In the genomic region with DNA sequence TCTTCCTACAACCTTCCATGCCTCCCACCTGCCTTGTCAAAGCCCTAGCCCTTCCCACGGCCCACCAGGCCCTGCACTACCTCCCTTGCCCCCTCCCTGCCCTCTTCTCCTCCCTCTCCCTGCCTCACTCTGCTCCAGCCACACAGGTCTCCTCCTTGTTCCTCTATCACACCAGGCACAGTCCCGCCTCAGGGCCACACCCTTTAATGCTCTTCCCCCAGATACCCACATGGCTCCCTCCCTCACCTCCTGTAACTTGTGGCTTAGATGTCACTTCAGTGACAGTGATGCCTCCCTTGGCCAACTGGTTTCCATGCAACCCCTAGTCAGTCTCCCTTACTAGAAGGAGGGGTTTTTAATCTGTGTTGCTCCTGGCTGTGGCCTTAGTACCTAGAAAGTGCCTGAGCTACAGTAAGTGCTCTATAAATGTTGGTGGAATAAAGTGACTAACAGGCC, we compare ENCODE assay signal across 10 cellular contexts. TPM values are rescaled to one million over a fixed set of nuclear protein-coding genes. Genes with fewer than 3 reads are reported as not detected.
DNase-seq lines count a peak whose midpoint lies in the region; ATAC-seq and TF ChIP-seq lines count a peak whose summit lies in the region.
"Had no signal": no experiment of that assay in that cellular context is flagged by ENCODE, and none has a peak within 500 bp of the region (broad histone marks: within the 10 kb centered on the region; RNA-seq: fewer than 3 reads in every experiment).

No MANE protein-coding gene starts in this region.

- peaks cover 9% of the 10 kb centered on the region for H3K36me3 Mint-ChIP-seq in osteocyte (ENCODE audit: unreplicated experiment)

- POLR2A ChIA-PET in OCI-LY7 (lab: Charles Lee) = no interaction called here

- H3K27ac ChIP-seq in GM23248 = 0 out of 2 replicates have a peak overlapping the region, but pooled peaks have one; percentile 57
- peak overlapping the region; percentile 76 for H3K27ac ChIP-seq in OCI-LY7 (ENCODE audit: low read depth, low read length, poor library complexity, severe bottlenecking)
- peak overlapping the region; percentile 65 for H3K27ac ChIP-seq in colonic mucosa
- H3K27ac ChIP-seq in thyroid gland = no peak overlapping the region

- CTCF ChIA-PET in OCI-LY7 (lab: Charles Lee; ENCODE audit: unreplicated experiment) = no interaction called here

- H3K4me1 Mint-ChIP-seq in osteocyte (ENCODE audit: unreplicated experiment) = peaks cover 21% of the 10 kb centered on the region

- in situ Hi-C loops in GM23248 (cut with MboI) = no loop called here

- peaks cover 22% of the 10 kb centered on the region for H3K79me2 ChIP-seq in GM23248 (ENCODE audit: insufficient read depth)
- peaks cover 14% of the 10 kb centered on the region; the same call in 1 of the 2 replicates for H3K79me2 ChIP-seq in OCI-LY7 (ENCODE audit: insufficient read depth, low read depth, low read length)

- H3K4me3 ChIP-seq in GM23248 (peak overlapping the region; percentile 93), OCI-LY7 (ENCODE audit: low read depth, low read length, poor library complexity, severe bottlenecking) (peak overlapping the region; percentile 88), colonic mucosa (no peak overlapping the region), thyroid gland (replicated peaks in 1 of 3) (no peak overlapping the region)

- no peaks in the 10 kb centered on the region for H3K9me3 ChIP-seq in GM23248 (ENCODE audit: low read depth)
- no peaks in the 10 kb centered on the region for H3K9me3 ChIP-seq in OCI-LY7 (ENCODE audit: low read length)
- H3K9me3 ChIP-seq in colonic mucosa = no peaks in the 10 kb centered on the region
- no peaks in the 10 kb centered on the region for H3K9me3 ChIP-seq in thyroid gland
- H3K9me3 ChIP-seq: esophagus muscularis mucosa had no signal

- H2AFZ ChIP-seq in GM23248 (no peak overlapping the region), OCI-LY7 (ENCODE audit: low read length) (no peak overlapping the region)

- H3K9ac ChIP-seq in GM23248 (peak overlapping the region; percentile 87), colonic mucosa (ENCODE audit: low read depth in 2 of 2, low read length in 2 of 2) (peak overlapping the region in 1 of 2 donors; percentile 58)

- intact Hi-C loops in OCI-LY7 (cut with micrococcal nuclease; ENCODE audit: unreplicated experiment) (loop anchor here (5.0 kb wide), 1 partner anchor 119 kb away; no protein-coding TSS in a partner anchor), colonic mucosa (cut with DNase I) (no loop called here), thyroid gland (cut with DNase I) (loop anchor here (5.0 to 10.0 kb wide), 2 partner anchors 59 to 196 kb away; partner anchors contain the start of genes EEF2 and MAP2K2)

- peaks cover 7% of the 10 kb centered on the region; the same call in 1 of the 2 replicates for H3K4me1 ChIP-seq in GM23248 (ENCODE audit: insufficient read depth)
- peaks cover 25% of the 10 kb centered on the region for H3K4me1 ChIP-seq in OCI-LY7 (ENCODE audit: insufficient read depth, low read length, poor library complexity, severe bottlenecking)
- H3K4me1 ChIP-seq in colonic mucosa = peaks cover 25% of the 10 kb centered on the region
- H3K4me1 ChIP-seq in thyroid gland = peaks cover 15 to 16% of the 10 kb centered on the region in 2 donors

- H3K27me3 ChIP-seq in GM23248 (replicated peaks; ENCODE audit: insufficient read depth) = no peaks in the 10 kb centered on the region
- no peaks in the 10 kb centered on the region for H3K27me3 ChIP-seq in colonic mucosa
- H3K27me3 ChIP-seq in thyroid gland = no peaks in the 10 kb centered on the region

- no peaks in the 10 kb centered on the region for H3K36me3 ChIP-seq in GM23248 (ENCODE audit: low read depth)
- peaks cover 17% of the 10 kb centered on the region; the same call in 1 of the 2 replicates for H3K36me3 ChIP-seq in OCI-LY7 (ENCODE audit: insufficient read depth, low read length)
- H3K36me3 ChIP-seq in colonic mucosa = no peaks in the 10 kb centered on the region
- peaks cover 0 to 3% of the 10 kb centered on the region in 2 donors for H3K36me3 ChIP-seq in thyroid gland

- no peak overlapping the region for H3K27ac Mint-ChIP-seq in osteocyte (ENCODE audit: unreplicated experiment)

- peak; percentile 26 for DNase-seq in GM23248
- DNase-seq in OCI-LY7 (ENCODE audit: low spot score) = peak; percentile 30
- DNase-seq in colonic mucosa = peak; percentile 59
- no peak for DNase-seq in osteocyte (ENCODE audit: extremely low spot score, unreplicated experiment)
- no peak for DNase-seq in NCI-H345 (lab: John Stamatoyannopoulos, UW)
- no peak for DNase-seq in thyroid gland

- ATAC-seq in GM21619 (IDR thresholded peaks at IDR 0.05; ENCODE audit: unreplicated experiment) (no peak), HG02610 (IDR thresholded peaks at IDR 0.05; ENCODE audit: unreplicated experiment) (no peak)

- no TSS peak for BruUV-seq in OCI-LY7 (replicated peaks; lab: Mats Ljungman, UMichigan)

- 67 to 69% methylated on average over 2 of the region's 2 CpGs for WGBS in GM23248 (ENCODE audit: low coverage in 1 of 2, low lambda C conversion rate in 2 of 2, missing lambda C conversion rate in 2 of 2), 2 experiments
- WGBS in thyroid gland, 2 donors = 76 to 86% methylated on average over 2 of the region's 2 CpGs

- no peak for TF ChIP-seq POLR2A in thyroid gland (IDR thresholded peaks at IDR 0.05)

- H3K4me3 Mint-ChIP-seq in osteocyte (ENCODE audit: unreplicated experiment) = peak overlapping the region; percentile 99

- no peaks in the 10 kb centered on the region for H3K9me2 ChIP-seq in GM23248 (ENCODE audit: insufficient read depth)
- no peaks in the 10 kb centered on the region for H3K9me2 ChIP-seq in OCI-LY7 (ENCODE audit: insufficient read depth, low read length)

- peak overlapping the region; percentile 79 for H3K4me2 ChIP-seq in GM23248 (ENCODE audit: unreplicated experiment)
- H3K4me2 ChIP-seq in OCI-LY7 (ENCODE audit: low read length) = peak overlapping the region; percentile 90

- no peaks in the 10 kb centered on the region for H3K27me3 Mint-ChIP-seq in osteocyte (ENCODE audit: unreplicated experiment)

- no peaks in the 10 kb centered on the region for H3K9me3 Mint-ChIP-seq in osteocyte (ENCODE audit: unreplicated experiment)

- H4K20me1 ChIP-seq in GM23248 (ENCODE audit: insufficient read depth) (no peaks in the 10 kb centered on the region), OCI-LY7 (ENCODE audit: insufficient read depth, low read length) (no peaks in the 10 kb centered on the region)

- H3F3A ChIP-seq in GM23248 (ENCODE audit: insufficient read depth) = no peaks in the 10 kb centered on the region

- TF ChIP-seq CTCF in OCI-LY7 (conservative IDR thresholded peaks at IDR 0.05; ENCODE audit: low read length) = no peak
- no peak for TF ChIP-seq CTCF in colonic mucosa (IDR thresholded peaks at IDR 0.05)
- no peak for TF ChIP-seq CTCF in osteocyte (IDR thresholded peaks at IDR 0.05)
- TF ChIP-seq CTCF in thyroid gland (IDR thresholded peaks at IDR 0.05) = no peak

RNA-seq across cellular contexts. Expression of gene SIRT6, which starts 1.3 kb away (rescaled TPM):
- total RNA-seq in GM23248 (2014; rRNA removed; shearing (Covaris generic)) = 12.0 and 14.4 TPM in 2 replicates
- polyA plus RNA-seq in GM23248 (2016; fragmentation: Nextera tagmentation; extraction: Ambion mirVana) = 19.6 and 20.0 TPM in 2 replicates
- total RNA-seq in OCI-LY7 (2014; rRNA removed; shearing (Covaris generic)) = 29.1 and 31.7 TPM in 2 replicates
- total RNA-seq in OCI-LY7 (2022) (45.3 and 46.2 TPM in 2 replicates), colonic mucosa (100 to 1,000 TPM in 1 of 2 donors, 10 to 100 TPM in 1; 83.9 to 120 TPM), osteocyte (23.9 and 26.0 TPM in 2 replicates), thyroid gland (10 to 100 TPM; 11.9 to 39.3 (median 20.0) TPM)

RNA-seq across cellular contexts. Expression of gene ANKRD24, which starts 1.4 kb away (rescaled TPM):
- 0.54 and 3.3 TPM in 2 replicates for total RNA-seq in GM23248 (2014; rRNA removed; shearing (Covaris generic))
- polyA plus RNA-seq in GM23248 (2016; fragmentation: Nextera tagmentation; extraction: Ambion mirVana) = 0.14 and 0.46 TPM in 2 replicates
- total RNA-seq in OCI-LY7 (2014; rRNA removed; shearing (Covaris generic)) = 1.7 and 2.8 TPM in 2 replicates
- total RNA-seq in OCI-LY7 (2022) (4.4 and 4.8 TPM in 2 replicates), colonic mucosa (1 to 10 TPM in 1 of 2 donors, under 1 TPM in 1; 0.35 to 1.8 TPM), osteocyte (0.73 and 0.89 TPM in 2 replicates), thyroid gland (1 to 10 TPM in 1 of 4 donors, under 1 TPM in 3; 0.54 to 1.2 (median 0.77) TPM)

RNA-seq across cellular contexts. Expression of gene CREB3L3, which starts 27.6 kb away (rescaled TPM):
- not detected in 2 replicates for total RNA-seq in GM23248 (2014; rRNA removed; shearing (Covaris generic))
- not detected in 2 replicates for polyA plus RNA-seq in GM23248 (2016; fragmentation: Nextera tagmentation; extraction: Ambion mirVana)
- 0.08 and 0.09 TPM in 2 replicates for total RNA-seq in OCI-LY7 (2014; rRNA removed; shearing (Covaris generic))
- total RNA-seq in OCI-LY7 (2022) = not detected in 2 replicates
- 1 to 10 TPM; 1.1 to 9.9 TPM for total RNA-seq in colonic mucosa
- total RNA-seq in osteocyte = not detected in 2 replicates
- total RNA-seq in thyroid gland = not detected
- total RNA-seq: activated CD8-positive, alpha-beta memory T cell treated with anti-CD3 and anti-CD28 coated beads for 36 hours; esophagus muscularis mucosa had no signal

RNA-seq across cellular contexts. Expression of gene EBI3, which starts 48.2 kb away (rescaled TPM):
- 0.76 TPM in 1 of 2 replicates, not detected in the other for total RNA-seq in GM23248 (2014; rRNA removed; shearing (Covaris generic))
- polyA plus RNA-seq in GM23248 (2016; fragmentation: Nextera tagmentation; extraction: Ambion mirVana) = 0.56 and 1.1 TPM in 2 replicates
- total RNA-seq in OCI-LY7 (2014; rRNA removed; shearing (Covaris generic)) = not detected in 2 replicates
- total RNA-seq in OCI-LY7 (2022) (not detected in 2 replicates), colonic mucosa (1 to 10 TPM in 1 of 2 donors, under 1 TPM in 1; 0.56 to 1.6 TPM), osteocyte (1.0 and 1.6 TPM in 2 replicates), thyroid gland (1 to 10 TPM in 3 of 4 donors, under 1 TPM in 1; 0.49 to 4.5 (median 2.0) TPM)

RNA-seq across cellular contexts. Expression of gene MAP2K2, which starts 57.2 kb away (rescaled TPM):
- total RNA-seq in GM23248 (2014; rRNA removed; shearing (Covaris generic)) = 162 and 212 TPM in 2 replicates
- 32.3 and 47.0 TPM in 2 replicates for polyA plus RNA-seq in GM23248 (2016; fragmentation: Nextera tagmentation; extraction: Ambion mirVana)
- 84.7 and 105 TPM in 2 replicates for total RNA-seq in OCI-LY7 (2014; rRNA removed; shearing (Covaris generic))
- total RNA-seq in OCI-LY7 (2022) (116 and 120 TPM in 2 replicates), colonic mucosa (100 to 1,000 TPM; 211 to 260 TPM), osteocyte (174 and 182 TPM in 2 replicates), thyroid gland (10 to 100 TPM; 59.4 to 95.3 (median 81.8) TPM)

Comparison
In these comparisons a context has a peak if more than half of its experiments do, and no peak if none do; other contexts are left out.
1. DNase-seq: peak in GM23248 (single experiment), OCI-LY7 (single experiment) and colonic mucosa (single experiment); none in osteocyte (single experiment), NCI-H345 (single experiment) and thyroid gland (0 of 2).
2. H3K27ac ChIP-seq: peak in GM23248 (single experiment), OCI-LY7 (single experiment) and colonic mucosa (single experiment); none in thyroid gland (0 of 3).
3. H3K4me3 ChIP-seq: peak in GM23248 (single experiment) and OCI-LY7 (single experiment); none in colonic mucosa (single experiment) and thyroid gland (0 of 3).